ENCODE assay signal across 8 cellular contexts in the genomic region with DNA sequence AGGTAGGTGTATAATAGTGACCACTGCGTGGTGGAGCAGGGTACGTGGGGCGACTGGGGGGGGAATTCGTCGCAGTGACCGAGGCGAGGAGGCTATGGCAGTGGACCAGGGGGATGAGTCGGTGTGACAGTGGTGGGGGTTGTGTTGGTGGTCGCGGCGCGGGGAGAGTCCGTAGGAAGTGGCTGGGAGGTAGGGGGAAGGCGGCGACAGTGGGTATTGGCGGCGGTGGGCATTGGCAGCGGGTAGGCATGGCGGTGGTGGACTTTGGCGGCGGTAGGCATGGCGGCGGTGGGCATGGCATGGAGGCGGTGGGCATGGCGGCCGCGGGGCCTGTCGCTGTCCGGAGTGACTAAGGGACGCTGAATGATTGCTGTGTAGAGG. TPM values are rescaled to one million over a fixed set of nuclear protein-coding genes. Genes with fewer than 3 reads are reported as not detected.
DNase-seq lines count a peak whose midpoint lies in the region; ATAC-seq lines count a peak whose summit lies in the region.

No MANE protein-coding gene starts in this region.

- peak overlapping the region; percentile 92 for H3K27ac Mint-ChIP-seq in activated CD8-positive, alpha-beta memory T cell treated with anti-CD3 and anti-CD28 coated beads, Interleukin-2, amount 10 ng/mL, durations not matched to agents 7 days and 5 days

- H3K4me3 ChIP-seq in HUES6 (ENCODE audit: low read depth, low read length): peak overlapping the region; percentile 82
- H3K4me3 ChIP-seq in esophagus (ENCODE audit: low read depth in 1 of 2, low read length in 2 of 2): peak overlapping the region; percentile 55 to 76
- peak overlapping the region; percentile 89 for H3K4me3 ChIP-seq in neuron (ENCODE audit: low read length)

- H3K9ac ChIP-seq in HUES6 (ENCODE audit: low read length): peak overlapping the region; percentile 99

- H3K9me3 ChIP-seq in HUES6 (ENCODE audit: control insufficient read depth, insufficient read depth, low read depth, low read length) (peaks cover 10% of the 10 kb centered on the region; the same call in 1 of the 2 replicates), esophagus (ENCODE audit: control insufficient read depth in 2 of 2, insufficient read depth in 1 of 2, low read depth in 1 of 2, low read length in 1 of 2) (peaks cover 0 to 12% of the 10 kb centered on the region in 2 donors), neuron (ENCODE audit: low read length) (peaks cover 2% of the 10 kb centered on the region)

- peaks cover 16% of the 10 kb centered on the region for H3K4me1 Mint-ChIP-seq in activated CD8-positive, alpha-beta memory T cell treated with anti-CD3 and anti-CD28 coated beads, Interleukin-2, amount 10 ng/mL, durations not matched to agents 7 days and 5 days

- CTCF ChIA-PET in activated CD8-positive, alpha-beta memory T cell treated with anti-CD3 and anti-CD28 coated beads, Interleukin-2, amount 10 ng/mL, durations not matched to agents 7 days and 5 days (lab: Charles Lee): no interaction called here

- peak; percentile 11 for ATAC-seq in activated CD8-positive, alpha-beta memory T cell treated with anti-CD3 and anti-CD28 coated beads, Interleukin-2, amount 10 ng/mL, durations not matched to agents 7 days and 5 days
- no peak for ATAC-seq in GM18517 (IDR thresholded peaks at IDR 0.05; ENCODE audit: unreplicated experiment)
- ATAC-seq in HG02884 (IDR thresholded peaks at IDR 0.05; ENCODE audit: unreplicated experiment): no peak

- peaks cover 22% of the 10 kb centered on the region for H3K4me1 ChIP-seq in HUES6 (ENCODE audit: control insufficient read depth, insufficient read depth, low read length)
- no peaks in the 10 kb centered on the region for H3K4me1 ChIP-seq in esophagus (ENCODE audit: control insufficient read depth in 2 of 2, insufficient read depth in 2 of 2, low read length in 1 of 2)
- peaks cover 3% of the 10 kb centered on the region for H3K4me1 ChIP-seq in neuron (ENCODE audit: insufficient read depth, low read length)

- H3K36me3 Mint-ChIP-seq in activated CD8-positive, alpha-beta memory T cell treated with anti-CD3 and anti-CD28 coated beads, Interleukin-2, amount 10 ng/mL, durations not matched to agents 7 days and 5 days: peaks cover 17% of the 10 kb centered on the region

- 48 to 60% methylated on average over 24 to 30 of the region's 30 CpGs for WGBS in esophagus, 2 donors

- no peak overlapping the region for H2AFZ ChIP-seq in neuron (ENCODE audit: low read depth, low read length)

- H3K27me3 Mint-ChIP-seq in activated CD8-positive, alpha-beta memory T cell treated with anti-CD3 and anti-CD28 coated beads, Interleukin-2, amount 10 ng/mL, durations not matched to agents 7 days and 5 days: no peaks in the 10 kb centered on the region

- H3K27ac ChIP-seq in HUES6 (ENCODE audit: low read depth, low read length) (peak overlapping the region; percentile 89; the same call in 1 of the 2 replicates), esophagus (ENCODE audit: low read depth in 2 of 2, low read length in 1 of 2) (peak overlapping the region; percentile 71 to 83)

- no peaks in the 10 kb centered on the region for H3K27me3 ChIP-seq in HUES6 (ENCODE audit: control insufficient read depth, insufficient read depth, low read length)
- no peaks in the 10 kb centered on the region for H3K27me3 ChIP-seq in esophagus (ENCODE audit: control insufficient read depth in 1 of 2, insufficient read depth in 2 of 2, low read length in 2 of 2)
- no peaks in the 10 kb centered on the region for H3K27me3 ChIP-seq in neuron (ENCODE audit: insufficient read depth, low read length)

- peak overlapping the region; percentile 92 for H3K4me3 Mint-ChIP-seq in activated CD8-positive, alpha-beta memory T cell treated with anti-CD3 and anti-CD28 coated beads, Interleukin-2, amount 10 ng/mL, durations not matched to agents 7 days and 5 days

- H3K36me3 ChIP-seq in HUES6 (ENCODE audit: control insufficient read depth, insufficient read depth, low read length) (peaks cover 28% of the 10 kb centered on the region), esophagus (ENCODE audit: control insufficient read depth in 2 of 2, insufficient read depth in 2 of 2, low read length in 1 of 2) (no peaks in the 10 kb centered on the region), neuron (ENCODE audit: insufficient read depth, low read length) (peaks cover 6% of the 10 kb centered on the region)

- peaks cover 3% of the 10 kb centered on the region for H3K9me3 Mint-ChIP-seq in activated CD8-positive, alpha-beta memory T cell treated with anti-CD3 and anti-CD28 coated beads, Interleukin-2, amount 10 ng/mL, durations not matched to agents 7 days and 5 days (ENCODE audit: low read depth)

- no peak for DNase-seq in activated CD8-positive, alpha-beta memory T cell treated with anti-CD3 and anti-CD28 coated beads, Interleukin-2, amount 10 ng/mL, durations not matched to agents 7 days and 5 days
- DNase-seq in NCI-H2171 (lab: John Stamatoyannopoulos, UW) (no peak), retina (no peak)

RNA-seq across cellular contexts. Expression of gene SNRPN, which starts 0.8 kb away (rescaled TPM):
- 10 to 100 TPM; 44.0 to 47.2 TPM for total RNA-seq in activated CD8-positive, alpha-beta memory T cell treated with anti-CD3 and anti-CD28 coated beads, Interleukin-2, amount 10 ng/mL, durations not matched to agents 7 days and 5 days
- 10 to 100 TPM; 14.3 to 25.5 TPM for polyA plus RNA-seq in esophagus

RNA-seq across cellular contexts. Expression of gene SNURF, which starts 0.8 kb away (rescaled TPM):
- 10 to 100 TPM; 14.8 to 23.3 TPM for total RNA-seq in activated CD8-positive, alpha-beta memory T cell treated with anti-CD3 and anti-CD28 coated beads, Interleukin-2, amount 10 ng/mL, durations not matched to agents 7 days and 5 days
- 1 to 10 TPM in 1 of 2 donors, under 1 TPM in 1; 0.86 to 1.7 TPM for polyA plus RNA-seq in esophagus
